Comparison of ENCODE assay signal across 8 cellular contexts in the genomic region with DNA sequence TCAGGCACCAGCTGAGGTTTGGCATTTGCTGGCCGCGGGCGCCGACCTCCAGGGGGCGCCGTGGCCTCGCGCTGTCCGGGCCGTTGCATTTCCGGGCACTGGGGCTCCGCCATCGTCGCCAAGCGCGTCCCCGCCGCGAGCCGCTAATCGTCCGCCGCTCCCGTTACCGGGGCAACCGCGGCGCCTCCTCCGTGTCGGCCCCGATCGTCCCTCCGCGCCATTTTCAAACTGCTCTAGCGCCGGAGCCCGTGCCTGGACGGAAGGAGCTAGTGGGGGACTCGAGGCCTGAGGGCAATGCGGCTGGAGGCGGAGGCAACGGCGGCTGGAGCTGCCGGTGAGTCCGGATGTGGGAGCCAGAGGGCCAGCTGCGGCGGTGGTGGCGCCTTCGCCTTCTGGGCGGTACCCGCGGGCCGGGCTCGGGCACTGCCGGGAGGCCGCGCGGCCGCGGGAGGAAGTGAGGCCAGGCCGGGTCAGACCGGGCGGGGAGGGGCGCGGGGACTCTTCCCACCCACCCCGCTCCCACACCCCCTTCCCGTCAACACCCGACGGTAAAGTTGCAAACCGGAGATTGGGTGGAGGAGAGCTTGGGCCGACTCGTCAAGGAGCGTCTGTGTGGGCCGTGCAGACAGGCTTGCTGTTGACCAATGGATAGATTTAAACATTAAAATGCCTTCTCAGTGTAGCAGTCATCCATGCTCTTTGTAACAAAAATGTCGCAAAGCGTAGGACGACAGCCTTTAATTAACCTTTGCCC. TPM values are rescaled to one million over a fixed set of nuclear protein-coding genes. Genes with fewer than 3 reads are reported as not detected.
DNase-seq lines count a peak whose midpoint lies in the region; ATAC-seq and TF ChIP-seq lines count a peak whose summit lies in the region.

Gene CEP135, plus strand, starts transcription at position 220 of the 754 bp plus-strand sequence. CDS start 3,186 bp downstream, outside the sequence.

- H3K9me3 Mint-ChIP-seq in activated naive CD4-positive, alpha-beta T cell treated with anti-CD3 and anti-CD28 coated beads, Interleukin-2, amount 50 U/mL, for 24 hours = peaks cover 5% of the 10 kb centered on the region

- H3K27me3 ChIP-seq in testis = no peaks in the 10 kb centered on the region

- ATAC-seq in HG02642 (IDR thresholded peaks at IDR 0.05; ENCODE audit: poor library complexity, unreplicated experiment) = peak; percentile 80
- ATAC-seq in SK-N-SH treated with all-trans-retinoic acid at 6 μM for 48 hours = peak; percentile 87
- ATAC-seq in omental fat pad (ENCODE audit: low FRiP score) = peak; percentile 93

- no peaks in the 10 kb centered on the region for H3K9me3 ChIP-seq in testis

- peak within 1 kb of the TSS; percentile 73 to 78 for H3K4me3 ChIP-seq in testis

- intact Hi-C loops in testis (cut with DNase I; ENCODE audit: low total_unique reads) = no loop called here

- DNase-seq in NCI-H1092 treated with DMSO at 0.1 percent for 48 hours (lab: John Stamatoyannopoulos, UW) = peak; percentile 92
- DNase-seq in glomerular visceral epithelial cell (ENCODE audit: extremely low spot score) = peak; percentile 93
- DNase-seq in omental fat pad (ENCODE audit: low spot score) = peak; percentile 67
- DNase-seq in testis = peak; percentile 95

- peak within 1 kb of the TSS; percentile 95 for H3K4me3 Mint-ChIP-seq in activated naive CD4-positive, alpha-beta T cell treated with anti-CD3 and anti-CD28 coated beads, Interleukin-2, amount 50 U/mL, for 24 hours

- H3K36me3 Mint-ChIP-seq in activated naive CD4-positive, alpha-beta T cell treated with anti-CD3 and anti-CD28 coated beads, Interleukin-2, amount 50 U/mL, for 24 hours = peaks cover 10% of the 10 kb centered on the region

- WGBS in testis, 2 donors = 0% methylated on average over 30 to 73 of the region's 77 CpGs

- H3K27ac Mint-ChIP-seq in activated naive CD4-positive, alpha-beta T cell treated with anti-CD3 and anti-CD28 coated beads, Interleukin-2, amount 50 U/mL, for 24 hours = peak within 1 kb of the TSS; percentile 93

- TF ChIP-seq POLR2A in testis (IDR thresholded peaks at IDR 0.05) = no peak

- H3K4me1 ChIP-seq in testis = peaks cover 8% of the 10 kb centered on the region

- H3K27me3 Mint-ChIP-seq in activated naive CD4-positive, alpha-beta T cell treated with anti-CD3 and anti-CD28 coated beads, Interleukin-2, amount 50 U/mL, for 24 hours = no peaks in the 10 kb centered on the region

- H3K27ac ChIP-seq in testis = peak within 1 kb of the TSS; percentile 75 to 90

- peaks cover 56% of the 10 kb centered on the region for H3K4me1 Mint-ChIP-seq in activated naive CD4-positive, alpha-beta T cell treated with anti-CD3 and anti-CD28 coated beads, Interleukin-2, amount 50 U/mL, for 24 hours

- peak; percentile 92 for TF ChIP-seq CTCF in GM12872 (IDR thresholded peaks at IDR 0.05; ENCODE audit: insufficient read depth, low read depth, low read length)
- peak in 1 of 3 donors; percentile 94 for TF ChIP-seq CTCF in omental fat pad (IDR thresholded peaks at IDR 0.05)
- peak; percentile 92 to 96 (median 93) for TF ChIP-seq CTCF in testis (IDR thresholded peaks at IDR 0.05)

- no peaks in the 10 kb centered on the region for H3K36me3 ChIP-seq in testis (ENCODE audit: low read depth, missing control alignments)

TF ChIP-seq in SK-N-SH treated with all-trans-retinoic acid at 6 μM for 48 hours, 23 proteins besides CTCF, POLR2A, EP300 and RAD21:
- TF ChIP-seq ZFP3 (CRISPR knock-in tag; IDR thresholded peaks at IDR 0.05) (peak; percentile 16; the same call in 1 of the 2 replicates), TSHZ2 (CRISPR knock-in tag; IDR thresholded peaks at IDR 0.05) (peak; percentile 35; the same call in 1 of the 2 replicates), CSDC2 (CRISPR knock-in tag; IDR thresholded peaks at IDR 0.05) (no peak), SNAI2 (CRISPR knock-in tag; IDR thresholded peaks at IDR 0.05) (no peak), RARB (CRISPR knock-in tag; IDR thresholded peaks at IDR 0.05) (no peak), GLIS3 (CRISPR knock-in tag; IDR thresholded peaks at IDR 0.05) (no peak), ZNF8 (CRISPR knock-in tag; IDR thresholded peaks at IDR 0.05) (no peak), ARNTL (CRISPR knock-in tag; IDR thresholded peaks at IDR 0.05; ENCODE audit: borderline replicate concordance, low read depth) (no peak)
- TF ChIP-seq, protein P1, sequence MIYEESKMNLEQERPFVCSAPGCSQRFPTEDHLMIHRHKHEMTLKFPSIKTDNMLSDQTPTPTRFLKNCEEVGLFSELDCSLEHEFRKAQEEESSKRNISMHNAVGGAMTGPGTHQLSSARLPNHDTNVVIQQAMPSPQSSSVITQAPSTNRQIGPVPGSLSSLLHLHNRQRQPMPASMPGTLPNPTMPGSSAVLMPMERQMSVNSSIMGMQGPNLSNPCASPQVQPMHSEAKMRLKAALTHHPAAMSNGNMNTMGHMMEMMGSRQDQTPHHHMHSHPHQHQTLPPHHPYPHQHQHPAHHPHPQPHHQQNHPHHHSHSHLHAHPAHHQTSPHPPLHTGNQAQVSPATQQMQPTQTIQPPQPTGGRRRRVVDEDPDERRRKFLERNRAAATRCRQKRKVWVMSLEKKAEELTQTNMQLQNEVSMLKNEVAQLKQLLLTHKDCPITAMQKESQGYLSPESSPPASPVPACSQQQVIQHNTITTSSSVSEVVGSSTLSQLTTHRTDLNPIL (CRISPR knock-in tag; IDR thresholded peaks at IDR 0.05; ENCODE audit: low read depth) = no peak

RNA-seq across cellular contexts. Expression of gene CEP135, which starts in this region (rescaled TPM):
- total RNA-seq in omental fat pad = 10 to 100 TPM in 1 of 4 donors, 1 to 10 TPM in 3; 5.1 to 12.9 (median 8.1) TPM
- 10 to 100 TPM; 19.9 to 28.4 TPM for total RNA-seq in testis
- polyA plus RNA-seq in testis (ENCODE audit: insufficient read depth, low read depth, low replicate concordance) = 5.2 TPM

Comparison
In these comparisons a context has a peak if more than half of its experiments do, and no peak if none do; other contexts are left out.
1. Peak in every context shown above with its lines: DNase-seq, ATAC-seq, H3K4me3 ChIP-seq and H3K27ac ChIP-seq.